ENCODE assay signal across 17 cellular contexts in genomic region chr4:167868163-167868562, GRCh38.
A peak's percentile ranks its signal among the peaks of the same experiment; 100 is the strongest.
DNase-seq lines count a peak whose midpoint lies in the region; ATAC-seq and TF ChIP-seq lines count a peak whose summit lies in the region.
"Had no signal": no experiment of that assay in that cellular context is flagged by ENCODE, and none has a peak within 500 bp of the region (broad histone marks: within the 10 kb centered on the region; RNA-seq: fewer than 3 reads in every experiment).

No MANE protein-coding gene starts in this region.

- TF ChIP-seq CTCF in brain microvascular endothelial cell (IDR thresholded peaks at IDR 0.05; ENCODE audit: low read depth, low read length, missing control alignments) (no peak), fibroblast of the aortic adventitia (IDR thresholded peaks at IDR 0.05; ENCODE audit: insufficient read depth, low read length) (no peak)

- peak overlapping the region; percentile 39 for H2AFZ ChIP-seq in ACC112 (ENCODE audit: low read length, unreplicated experiment)
- no peak overlapping the region for H2AFZ ChIP-seq in Karpas-422 (ENCODE audit: low read length)
- H2AFZ ChIP-seq: PC-9 had no signal

- in situ Hi-C loops in brain microvascular endothelial cell (cut with HindIII; ENCODE audit: low pct_ligation_motif_present, low sequenced_read_pairs): no loop called here

- H3K36me3 ChIP-seq in ACC112 (ENCODE audit: insufficient read depth, low read length): no peaks in the 10 kb centered on the region
- no peaks in the 10 kb centered on the region for H3K36me3 ChIP-seq in brain microvascular endothelial cell (replicated peaks)
- H3K36me3 ChIP-seq in Karpas-422 (ENCODE audit: insufficient read depth, low read length): no peaks in the 10 kb centered on the region

- H3K9ac ChIP-seq in Karpas-422 (ENCODE audit: low read length): no peak overlapping the region

- H3K4me3 ChIP-seq in ACC112 (ENCODE audit: low read depth, low read length): no peak overlapping the region
- H3K4me3 ChIP-seq in brain microvascular endothelial cell (ENCODE audit: low read depth, low read length): no peak overlapping the region
- no peak overlapping the region for H3K4me3 ChIP-seq in fibroblast of the aortic adventitia (ENCODE audit: low read depth, low read length)
- no peak overlapping the region for H3K4me3 ChIP-seq in Karpas-422 (ENCODE audit: low read length)
- H3K4me3 ChIP-seq: PC-9 had no signal

- no peaks in the 10 kb centered on the region for H3K9me2 ChIP-seq in Karpas-422 (replicated peaks; ENCODE audit: insufficient read depth, low read length)

- H3K4me1 ChIP-seq in ACC112 (ENCODE audit: control insufficient read depth, insufficient read depth, low read length, unreplicated experiment) (peaks cover 5% of the 10 kb centered on the region), Karpas-422 (ENCODE audit: low read length) (no peaks in the 10 kb centered on the region)

- peak; percentile 19 for DNase-seq in LHCN-M2 (ENCODE audit: low read depth)
- peak; percentile 12 for DNase-seq in brain microvascular endothelial cell
- DNase-seq in fibroblast of the aortic adventitia (ENCODE audit: low read depth): peak; percentile 54
- DNase-seq in Karpas-422: no peak
- DNase-seq in NCI-H345 treated with DMSO at 0.1 percent for 48 hours (lab: John Stamatoyannopoulos, UW; ENCODE audit: unreplicated experiment): no peak
- DNase-seq: DMS79, GDM1, NCI-H1048, NCI-H146, NCI-H2081 treated with DMSO at 0.1 percent for 48 hours, NCI-H2227 treated with DMSO at 0.1 percent for 48 hours, PC-9, Right ventricle myocardium superior had no signal

- H3K9me3 ChIP-seq in Karpas-422 (ENCODE audit: low read length): no peaks in the 10 kb centered on the region

- no peak overlapping the region for H3K4me2 ChIP-seq in Karpas-422 (ENCODE audit: low read depth, low read length, poor library complexity, severe bottlenecking)
- H3K4me2 ChIP-seq: PC-9 had no signal

- ATAC-seq in HG02973 (IDR thresholded peaks at IDR 0.05; ENCODE audit: unreplicated experiment) (no peak), HG02763 (IDR thresholded peaks at IDR 0.05; ENCODE audit: unreplicated experiment) (no peak)
- ATAC-seq: SK-N-SH treated with all-trans-retinoic acid at 6 μM for 48 hours had no signal

- H3K27ac ChIP-seq in ACC112 (ENCODE audit: low read depth, low read length) (no peak overlapping the region), brain microvascular endothelial cell (no peak overlapping the region), Karpas-422 (ENCODE audit: low read length) (no peak overlapping the region)
- H3K27ac ChIP-seq: PC-9 had no signal

- H4K20me1 ChIP-seq in Karpas-422 (ENCODE audit: insufficient read depth, low read depth, low read length): no peaks in the 10 kb centered on the region

- H3K79me2 ChIP-seq in ACC112 (ENCODE audit: control insufficient read depth, insufficient read depth, low read length, unreplicated experiment) (no peaks in the 10 kb centered on the region), Karpas-422 (ENCODE audit: low read length) (no peaks in the 10 kb centered on the region)

- no peaks in the 10 kb centered on the region for H3K27me3 ChIP-seq in ACC112 (ENCODE audit: insufficient read depth, low read length)
- no peaks in the 10 kb centered on the region for H3K27me3 ChIP-seq in brain microvascular endothelial cell (replicated peaks)
- no peaks in the 10 kb centered on the region for H3K27me3 ChIP-seq in Karpas-422 (ENCODE audit: low read length)

Comparison
In these comparisons a context has a peak if more than half of its experiments do, and no peak if none do; other contexts are left out.
1. DNase-seq: peak in LHCN-M2 (single experiment), brain microvascular endothelial cell (single experiment) and fibroblast of the aortic adventitia (single experiment); none in Karpas-422 (single experiment) and NCI-H345 treated with DMSO at 0.1 percent for 48 hours (single experiment).